In the genomic region with DNA sequence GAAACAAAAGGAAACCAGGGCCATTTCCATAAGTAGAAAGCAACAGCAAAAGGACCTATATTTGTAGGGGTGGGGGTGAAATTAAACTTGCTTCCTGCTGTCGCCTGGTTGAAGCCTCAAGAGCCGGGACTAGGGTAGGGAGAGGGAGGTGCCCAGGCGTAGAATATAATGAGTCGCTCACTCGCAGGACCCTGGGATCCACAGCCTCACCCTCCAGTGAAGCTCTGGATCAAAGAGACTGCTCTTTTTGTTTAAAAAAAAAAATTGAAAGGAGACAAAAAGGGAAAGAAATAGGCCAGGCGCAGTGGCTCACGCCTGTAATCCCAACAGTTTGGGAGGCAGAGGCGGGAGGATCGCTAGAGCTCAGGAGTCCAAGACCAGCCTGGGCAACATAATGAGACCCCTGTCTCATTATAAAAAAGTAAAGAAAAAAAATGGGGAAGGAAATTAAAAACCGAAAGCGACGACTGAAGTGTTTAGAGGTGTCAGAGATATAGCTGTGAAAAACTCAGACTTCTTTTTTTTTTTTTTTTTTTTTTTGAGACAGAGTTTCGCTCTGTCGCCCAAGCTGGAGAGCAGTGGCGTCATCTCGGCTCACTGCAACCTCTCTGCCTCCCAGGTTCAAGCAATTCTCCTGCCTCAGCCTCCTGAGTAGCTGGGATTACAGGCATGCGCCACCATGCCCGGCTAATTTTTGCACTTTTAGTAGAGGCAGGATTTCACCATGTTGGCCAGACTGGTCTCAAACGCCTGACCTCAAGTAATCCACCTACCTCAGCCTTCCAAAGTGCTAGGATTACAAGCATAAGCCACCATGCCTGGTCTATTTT, we compare ENCODE assay signal across 3 cellular contexts.
TF ChIP-seq lines count a peak whose summit lies in the region.

No MANE protein-coding gene starts in this region.

TF ChIP-seq in SK-N-SH, 30 proteins besides CTCF, POLR2A, EP300 and RAD21 (continues in another document):
- no peak for TF ChIP-seq FOXJ3 (CRISPR knock-in tag; IDR thresholded peaks at IDR 0.05)
- TF ChIP-seq RFX5 (IDR thresholded peaks at IDR 0.05; ENCODE audit: low read length): no peak
- TF ChIP-seq, protein P1, sequence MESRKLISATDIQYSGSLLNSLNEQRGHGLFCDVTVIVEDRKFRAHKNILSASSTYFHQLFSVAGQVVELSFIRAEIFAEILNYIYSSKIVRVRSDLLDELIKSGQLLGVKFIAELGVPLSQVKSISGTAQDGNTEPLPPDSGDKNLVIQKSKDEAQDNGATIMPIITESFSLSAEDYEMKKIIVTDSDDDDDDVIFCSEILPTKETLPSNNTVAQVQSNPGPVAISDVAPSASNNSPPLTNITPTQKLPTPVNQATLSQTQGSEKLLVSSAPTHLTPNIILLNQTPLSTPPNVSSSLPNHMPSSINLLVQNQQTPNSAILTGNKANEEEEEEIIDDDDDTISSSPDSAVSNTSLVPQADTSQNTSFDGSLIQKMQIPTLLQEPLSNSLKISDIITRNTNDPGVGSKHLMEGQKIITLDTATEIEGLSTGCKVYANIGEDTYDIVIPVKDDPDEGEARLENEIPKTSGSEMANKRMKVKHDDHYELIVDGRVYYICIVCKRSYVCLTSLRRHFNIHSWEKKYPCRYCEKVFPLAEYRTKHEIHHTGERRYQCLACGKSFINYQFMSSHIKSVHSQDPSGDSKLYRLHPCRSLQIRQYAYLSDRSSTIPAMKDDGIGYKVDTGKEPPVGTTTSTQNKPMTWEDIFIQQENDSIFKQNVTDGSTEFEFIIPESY (IDR thresholded peaks at IDR 0.05; ENCODE audit: borderline replicate concordance, low read depth): no peak
- no peak for TF ChIP-seq TAF1 (IDR thresholded peaks at IDR 0.05; ENCODE audit: borderline replicate concordance, low read depth, low read length)
- TF ChIP-seq MAX (IDR thresholded peaks at IDR 0.05; ENCODE audit: low read depth): no peak
- no peak for TF ChIP-seq CHD2 (IDR thresholded peaks at IDR 0.05; ENCODE audit: low read length, partially characterized antibody)
- no peak for TF ChIP-seq REST (IDR thresholded peaks at IDR 0.05; ENCODE audit: low read depth, low read length)
- no peak for TF ChIP-seq TEAD4 (IDR thresholded peaks at IDR 0.05; ENCODE audit: borderline replicate concordance, insufficient read depth)
- TF ChIP-seq RCOR1 (IDR thresholded peaks at IDR 0.05; ENCODE audit: low read length): no peak
- no peak for TF ChIP-seq GATA2 (CRISPR knock-in tag; IDR thresholded peaks at IDR 0.05)
- no peak for TF ChIP-seq RXRA (IDR thresholded peaks at IDR 0.05; ENCODE audit: borderline replicate concordance, low read depth)
- TF ChIP-seq POLR2AphosphoS5 (IDR thresholded peaks at IDR 0.05; ENCODE audit: low read depth, low read length): no peak
- TF ChIP-seq JUND (IDR thresholded peaks at IDR 0.05): no peak
- no peak for TF ChIP-seq ELF1 (IDR thresholded peaks at IDR 0.05)
- TF ChIP-seq TCF12 (IDR thresholded peaks at IDR 0.05): no peak
- no peak for TF ChIP-seq NRF1 (IDR thresholded peaks at IDR 0.05; ENCODE audit: low read depth, low read length)

TF ChIP-seq in SK-N-SH treated with all-trans-retinoic acid at 6 μM for 48 hours, 23 proteins besides CTCF, POLR2A, EP300 and RAD21 (continues in another document):
- TF ChIP-seq ZNF565 (CRISPR knock-in tag; conservative IDR thresholded peaks at IDR 0.05; ENCODE audit: low read depth) (no peak), ISL1 (CRISPR knock-in tag; IDR thresholded peaks at IDR 0.05) (no peak), SNAI2 (CRISPR knock-in tag; IDR thresholded peaks at IDR 0.05) (no peak), ESRRG (CRISPR knock-in tag; IDR thresholded peaks at IDR 0.05) (no peak), GLIS3 (CRISPR knock-in tag; IDR thresholded peaks at IDR 0.05) (no peak), ZNF8 (CRISPR knock-in tag; IDR thresholded peaks at IDR 0.05) (no peak), CSDC2 (CRISPR knock-in tag; IDR thresholded peaks at IDR 0.05) (no peak), TOX (CRISPR knock-in tag; IDR thresholded peaks at IDR 0.05; ENCODE audit: borderline replicate concordance) (no peak), ARNTL (CRISPR knock-in tag; IDR thresholded peaks at IDR 0.05; ENCODE audit: borderline replicate concordance, low read depth) (no peak), PATZ1 (CRISPR knock-in tag; IDR thresholded peaks at IDR 0.05; ENCODE audit: borderline replicate concordance) (no peak)
- TF ChIP-seq, protein P2, sequence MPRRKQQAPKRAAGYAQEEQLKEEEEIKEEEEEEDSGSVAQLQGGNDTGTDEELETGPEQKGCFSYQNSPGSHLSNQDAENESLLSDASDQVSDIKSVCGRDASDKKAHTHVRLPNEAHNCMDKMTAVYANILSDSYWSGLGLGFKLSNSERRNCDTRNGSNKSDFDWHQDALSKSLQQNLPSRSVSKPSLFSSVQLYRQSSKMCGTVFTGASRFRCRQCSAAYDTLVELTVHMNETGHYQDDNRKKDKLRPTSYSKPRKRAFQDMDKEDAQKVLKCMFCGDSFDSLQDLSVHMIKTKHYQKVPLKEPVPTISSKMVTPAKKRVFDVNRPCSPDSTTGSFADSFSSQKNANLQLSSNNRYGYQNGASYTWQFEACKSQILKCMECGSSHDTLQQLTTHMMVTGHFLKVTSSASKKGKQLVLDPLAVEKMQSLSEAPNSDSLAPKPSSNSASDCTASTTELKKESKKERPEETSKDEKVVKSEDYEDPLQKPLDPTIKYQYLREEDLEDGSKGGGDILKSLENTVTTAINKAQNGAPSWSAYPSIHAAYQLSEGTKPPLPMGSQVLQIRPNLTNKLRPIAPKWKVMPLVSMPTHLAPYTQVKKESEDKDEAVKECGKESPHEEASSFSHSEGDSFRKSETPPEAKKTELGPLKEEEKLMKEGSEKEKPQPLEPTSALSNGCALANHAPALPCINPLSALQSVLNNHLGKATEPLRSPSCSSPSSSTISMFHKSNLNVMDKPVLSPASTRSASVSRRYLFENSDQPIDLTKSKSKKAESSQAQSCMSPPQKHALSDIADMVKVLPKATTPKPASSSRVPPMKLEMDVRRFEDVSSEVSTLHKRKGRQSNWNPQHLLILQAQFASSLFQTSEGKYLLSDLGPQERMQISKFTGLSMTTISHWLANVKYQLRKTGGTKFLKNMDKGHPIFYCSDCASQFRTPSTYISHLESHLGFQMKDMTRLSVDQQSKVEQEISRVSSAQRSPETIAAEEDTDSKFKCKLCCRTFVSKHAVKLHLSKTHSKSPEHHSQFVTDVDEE (CRISPR knock-in tag; IDR thresholded peaks at IDR 0.05): no peak
- TF ChIP-seq, protein P3, sequence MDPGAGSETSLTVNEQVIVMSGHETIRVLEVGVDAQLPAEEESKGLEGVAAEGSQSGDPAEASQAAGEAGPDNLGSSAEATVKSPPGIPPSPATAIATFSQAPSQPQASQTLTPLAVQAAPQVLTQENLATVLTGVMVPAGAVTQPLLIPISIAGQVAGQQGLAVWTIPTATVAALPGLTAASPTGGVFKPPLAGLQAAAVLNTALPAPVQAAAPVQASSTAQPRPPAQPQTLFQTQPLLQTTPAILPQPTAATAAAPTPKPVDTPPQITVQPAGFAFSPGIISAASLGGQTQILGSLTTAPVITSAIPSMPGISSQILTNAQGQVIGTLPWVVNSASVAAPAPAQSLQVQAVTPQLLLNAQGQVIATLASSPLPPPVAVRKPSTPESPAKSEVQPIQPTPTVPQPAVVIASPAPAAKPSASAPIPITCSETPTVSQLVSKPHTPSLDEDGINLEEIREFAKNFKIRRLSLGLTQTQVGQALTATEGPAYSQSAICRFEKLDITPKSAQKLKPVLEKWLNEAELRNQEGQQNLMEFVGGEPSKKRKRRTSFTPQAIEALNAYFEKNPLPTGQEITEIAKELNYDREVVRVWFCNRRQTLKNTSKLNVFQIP (CRISPR knock-in tag; IDR thresholded peaks at IDR 0.05; ENCODE audit: borderline replicate concordance, low read depth): no peak

TF ChIP-seq in HepG2, 621 proteins besides CTCF, POLR2A, EP300 and RAD21:
- TF ChIP-seq ZNF430 (CRISPR knock-in tag; IDR thresholded peaks at IDR 0.05): no peak
- TF ChIP-seq ZNF33A (CRISPR knock-in tag; IDR thresholded peaks at IDR 0.05; ENCODE audit: borderline replicate concordance): no peak
- TF ChIP-seq WIZ (CRISPR knock-in tag; IDR thresholded peaks at IDR 0.05): no peak
- TF ChIP-seq, protein P4, sequence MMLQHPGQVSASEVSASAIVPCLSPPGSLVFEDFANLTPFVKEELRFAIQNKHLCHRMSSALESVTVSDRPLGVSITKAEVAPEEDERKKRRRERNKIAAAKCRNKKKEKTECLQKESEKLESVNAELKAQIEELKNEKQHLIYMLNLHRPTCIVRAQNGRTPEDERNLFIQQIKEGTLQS (CRISPR knock-in tag; IDR thresholded peaks at IDR 0.05): no peak
- TF ChIP-seq PRDM4 (CRISPR knock-in tag; IDR thresholded peaks at IDR 0.05; ENCODE audit: borderline replicate concordance): no peak
- TF ChIP-seq AKNA (CRISPR knock-in tag; IDR thresholded peaks at IDR 0.05; ENCODE audit: borderline replicate concordance): no peak
